Comparison of ENCODE assay signal across 14 cellular contexts in genomic region chr18:22471546-22472131, GRCh38. TPM values are rescaled to one million over a fixed set of nuclear protein-coding genes. Genes with fewer than 3 reads are reported as not detected.
DNase-seq lines count a peak whose midpoint lies in the region; ATAC-seq and TF ChIP-seq lines count a peak whose summit lies in the region.
"Had no signal": no experiment of that assay in that cellular context is flagged by ENCODE, and none has a peak within 500 bp of the region (broad histone marks: within the 10 kb centered on the region; RNA-seq: fewer than 3 reads in every experiment).

No MANE protein-coding gene starts in this region.

- WGBS in hepatocyte (ENCODE audit: low lambda C conversion rate, missing lambda C conversion rate), result 31% methylated on average over 8 of the region's 8 CpGs
- 28% methylated on average over 8 of the region's 8 CpGs for WGBS in smooth muscle cell (ENCODE audit: low lambda C conversion rate)

- H3K79me2 ChIP-seq in hepatocyte (no peaks in the 10 kb centered on the region), smooth muscle cell (ENCODE audit: low read depth) (no peaks in the 10 kb centered on the region)

- peak overlapping the region; percentile 88 for H3K9ac ChIP-seq in smooth muscle cell (ENCODE audit: low read depth)

- peaks cover 21% of the 10 kb centered on the region for H3F3A ChIP-seq in smooth muscle cell (ENCODE audit: low read depth)

- H4K20me1 ChIP-seq in hepatocyte (ENCODE audit: insufficient read depth, poor library complexity, severe bottlenecking) (no peaks in the 10 kb centered on the region), smooth muscle cell (ENCODE audit: low read depth) (no peaks in the 10 kb centered on the region)

- DNase-seq in GM04503 (ENCODE audit: low read depth), result peak; percentile 64
- DNase-seq in coronary artery (ENCODE audit: low spot score), result peak; percentile 83
- DNase-seq in hepatocyte (ENCODE audit: low spot score), result peak; percentile 80
- DNase-seq in smooth muscle cell (lab: John Stamatoyannopoulos, UW; ENCODE audit: unreplicated experiment), result no peak
- no peak for DNase-seq in iPS-NIHi11 (ENCODE audit: low spot score)
- DNase-seq in NCI-H146 treated with DMSO at 0.1 percent for 48 hours (lab: John Stamatoyannopoulos, UW; ENCODE audit: unreplicated experiment), result no peak
- DNase-seq: activated CD4-positive, alpha-beta memory T cell treated with anti-CD3 and anti-CD28 coated beads for 36 hours; CD4-positive, alpha-beta memory T cell; hippocampal formation; NCI-H2029 had no signal

- H3K4me3 ChIP-seq in coronary artery, result peak overlapping the region; percentile 27
- H3K4me3 ChIP-seq in hepatocyte, result no peak overlapping the region
- no peak overlapping the region for H3K4me3 ChIP-seq in smooth muscle cell

- no peaks in the 10 kb centered on the region for H3K27me3 ChIP-seq in hepatocyte
- no peaks in the 10 kb centered on the region for H3K27me3 ChIP-seq in smooth muscle cell (ENCODE audit: low read depth)

- H3K9me2 ChIP-seq in hepatocyte (replicated peaks; ENCODE audit: insufficient read depth), result no peaks in the 10 kb centered on the region

- H2AFZ ChIP-seq in hepatocyte (no peak overlapping the region), smooth muscle cell (ENCODE audit: low read depth) (no peak overlapping the region)

- H3K36me3 ChIP-seq in hepatocyte (replicated peaks; ENCODE audit: insufficient read depth, low read depth) (no peaks in the 10 kb centered on the region), smooth muscle cell (ENCODE audit: low read depth) (no peaks in the 10 kb centered on the region)

- TF ChIP-seq CTCF in coronary artery (IDR thresholded peaks at IDR 0.05) (no peak), hepatocyte (IDR thresholded peaks at IDR 0.05; ENCODE audit: poor library complexity) (no peak), smooth muscle cell (IDR thresholded peaks at IDR 0.05; ENCODE audit: borderline replicate concordance, insufficient read depth, poor library complexity, severe bottlenecking) (no peak)

- H3K9me3 ChIP-seq in hepatocyte (ENCODE audit: low read depth), result no peaks in the 10 kb centered on the region
- H3K9me3 ChIP-seq in smooth muscle cell (replicated peaks; ENCODE audit: low read depth), result no peaks in the 10 kb centered on the region

- peak overlapping the region; percentile 83 to 85 for H3K27ac ChIP-seq in coronary artery
- peak overlapping the region; percentile 87 for H3K27ac ChIP-seq in hepatocyte
- H3K27ac ChIP-seq in smooth muscle cell (ENCODE audit: low read depth), result peak overlapping the region; percentile 99

- ATAC-seq in HG03108 (IDR thresholded peaks at IDR 0.05; ENCODE audit: unreplicated experiment) (no peak), GM19397 (IDR thresholded peaks at IDR 0.05; ENCODE audit: unreplicated experiment) (no peak)

- H3K4me1 ChIP-seq in hepatocyte (ENCODE audit: insufficient read depth) (peaks cover 43% of the 10 kb centered on the region), smooth muscle cell (ENCODE audit: low read depth) (peaks cover 17% of the 10 kb centered on the region)

- peak overlapping the region; percentile 42 for H3K4me2 ChIP-seq in hepatocyte
- peak overlapping the region; percentile 47 for H3K4me2 ChIP-seq in smooth muscle cell

RNA-seq across cellular contexts. Expression of gene CTAGE1, which starts 53.9 kb away (rescaled TPM):
- total RNA-seq in hepatocyte, result 0.12 and 0.47 TPM in 2 replicates
- 0.60 TPM in 1 of 2 replicates, not detected in the other for polyA plus RNA-seq in hepatocyte
- not detected in 2 replicates for total RNA-seq in smooth muscle cell
- not detected in 2 replicates for polyA plus RNA-seq in smooth muscle cell
- total RNA-seq: activated CD4-positive, alpha-beta memory T cell treated with anti-CD3 and anti-CD28 coated beads for 36 hours; CD4-positive, alpha-beta memory T cell; dermis microvascular lymphatic vessel endothelial cell; H1 had no signal
- polyA plus RNA-seq: CD4-positive, alpha-beta memory T cell; H1 had no signal

Comparison
In these comparisons a context has a peak if more than half of its experiments do, and no peak if none do; other contexts are left out.
1. DNase-seq: peak in GM04503 (single experiment), coronary artery (single experiment) and hepatocyte (single experiment); none in smooth muscle cell (single experiment), iPS-NIHi11 (single experiment) and NCI-H146 treated with DMSO at 0.1 percent for 48 hours (single experiment).
2. Peak in every context shown above with its lines, with median percentiles within 50 percentile points of each other: H3K27ac ChIP-seq.